19 cellular contexts compared by ENCODE assay signal in genomic region chrX:97858592-97858991, GRCh38.
"Had no signal": no experiment of that assay in that cellular context is flagged by ENCODE, and none has a peak within 500 bp of the region (broad histone marks: within the 10 kb centered on the region; RNA-seq: fewer than 3 reads in every experiment).

No MANE protein-coding gene starts in this region.

- H3K4me3 Mint-ChIP-seq: activated naive CD4-positive, alpha-beta T cell treated with anti-CD3 and anti-CD28 coated beads for 36 hours; activated T-helper 17 cell treated with anti-CD3 and anti-CD28 coated beads, Interleukin-2, amount 50 U/mL, for 72 hours; mesothelial cell of epicardium; stimulated activated naive B cell treated with anti-CD40 and anti-IgM and Interleukin-4, amounts not matched to agents 10 μg/mL and 1 μg/mL and 100 μg/mL, for 72 hours had no signal

- H3K27me3 Mint-ChIP-seq: activated T-helper 17 cell treated with anti-CD3 and anti-CD28 coated beads, Interleukin-2, amount 50 U/mL, for 72 hours; stimulated activated naive B cell treated with anti-CD40 and anti-IgM and Interleukin-4, amounts not matched to agents 10 μg/mL and 1 μg/mL and 100 μg/mL, for 72 hours had no signal

- ATAC-seq: activated T-helper 17 cell treated with anti-CD3 and anti-CD28 coated beads, Interleukin-2, amount 50 U/mL, for 72 hours; lower lobe of right lung; stimulated activated naive B cell treated with anti-CD40 and anti-IgM and Interleukin-4, amounts not matched to agents 10 μg/mL and 1 μg/mL and 100 μg/mL, for 72 hours had no signal

- H3K27ac Mint-ChIP-seq: activated naive CD4-positive, alpha-beta T cell treated with anti-CD3 and anti-CD28 coated beads for 36 hours; activated T-helper 17 cell treated with anti-CD3 and anti-CD28 coated beads, Interleukin-2, amount 50 U/mL, for 72 hours; mesothelial cell of epicardium; stimulated activated naive B cell treated with anti-CD40 and anti-IgM and Interleukin-4, amounts not matched to agents 10 μg/mL and 1 μg/mL and 100 μg/mL, for 72 hours had no signal

- H3K27me3 ChIP-seq: colonic mucosa, thyroid gland had no signal

- H3K36me3 ChIP-seq: colonic mucosa, lower lobe of right lung, thyroid gland had no signal

- H3K4me1 Mint-ChIP-seq: activated T-helper 17 cell treated with anti-CD3 and anti-CD28 coated beads, Interleukin-2, amount 50 U/mL, for 72 hours; stimulated activated naive B cell treated with anti-CD40 and anti-IgM and Interleukin-4, amounts not matched to agents 10 μg/mL and 1 μg/mL and 100 μg/mL, for 72 hours had no signal

- H3K27ac ChIP-seq: colonic mucosa, lower lobe of right lung, SK-N-MC, thyroid gland, VCaP had no signal

- H3K4me1 ChIP-seq: colonic mucosa, lower lobe of right lung, thyroid gland had no signal

- H3K9me3 Mint-ChIP-seq: activated naive CD4-positive, alpha-beta T cell treated with anti-CD3 and anti-CD28 coated beads for 36 hours; activated T-helper 17 cell treated with anti-CD3 and anti-CD28 coated beads, Interleukin-2, amount 50 U/mL, for 72 hours; mesothelial cell of epicardium; stimulated activated naive B cell treated with anti-CD40 and anti-IgM and Interleukin-4, amounts not matched to agents 10 μg/mL and 1 μg/mL and 100 μg/mL, for 72 hours had no signal

- H3K36me3 Mint-ChIP-seq: mesothelial cell of epicardium; stimulated activated naive B cell treated with anti-CD40 and anti-IgM and Interleukin-4, amounts not matched to agents 10 μg/mL and 1 μg/mL and 100 μg/mL, for 72 hours had no signal

- H3K4me3 ChIP-seq: colonic mucosa, lower lobe of right lung, SK-N-MC, thyroid gland had no signal

- H3K9me3 ChIP-seq: colonic mucosa, lower lobe of right lung, thyroid gland had no signal

- DNase-seq: activated CD4-positive, alpha-beta T cell treated with anti-CD3 and anti-CD28 coated beads for 1 hour; activated CD4-positive, alpha-beta T cell treated with anti-CD3 and anti-CD28 coated beads, Interleukin-2, amount 50 U/mL, for 4 hours; activated naive CD4-positive, alpha-beta T cell treated with anti-CD3 and anti-CD28 coated beads for 36 hours; caudate nucleus; colonic mucosa; effector CD4-positive, alpha-beta T cell; erythroblast; glutamatergic neuron; hypothalamus; lower lobe of right lung; stimulated activated CD4-positive, alpha-beta T cell treated with anti-CD3 and anti-CD28 coated beads, Interleukin-2, amount 100 ng/mL, for 48 hours; stimulated activated naive B cell treated with anti-CD40 and anti-IgM and Interleukin-4, amounts not matched to agents 10 μg/mL and 1 μg/mL and 100 μg/mL, for 72 hours; T-helper 1 cell; T1000; thyroid gland had no signal
